ENCODE assay signal across 9 cellular contexts in genomic region chr3:128482857-128483656, GRCh38. TPM values are rescaled to one million over a fixed set of nuclear protein-coding genes. Genes with fewer than 3 reads are reported as not detected.
DNase-seq lines count a peak whose midpoint lies in the region; ATAC-seq and TF ChIP-seq lines count a peak whose summit lies in the region.
"Had no signal": no experiment of that assay in that cellular context is flagged by ENCODE, and none has a peak within 500 bp of the region (broad histone marks: within the 10 kb centered on the region; RNA-seq: fewer than 3 reads in every experiment).

No MANE protein-coding gene starts in this region.

- H3K4me1 Mint-ChIP-seq in CD8-positive, alpha-beta T cell (ENCODE audit: low read depth) = peaks cover 29% of the 10 kb centered on the region

- peaks cover 27% of the 10 kb centered on the region for H3K4me1 ChIP-seq in CD8-positive, alpha-beta T cell (ENCODE audit: insufficient read depth, low read length)
- peaks cover 25% of the 10 kb centered on the region for H3K4me1 ChIP-seq in psoas muscle

- H3K27ac ChIP-seq in CD8-positive, alpha-beta T cell (ENCODE audit: low read depth, low read length) = no peak overlapping the region
- H3K27ac ChIP-seq in RWPE1 (no peak overlapping the region), psoas muscle (peak overlapping the region; percentile 9)

- no peaks in the 10 kb centered on the region for H3K9me3 Mint-ChIP-seq in CD8-positive, alpha-beta T cell

- H3K9me3 ChIP-seq in CD8-positive, alpha-beta T cell (ENCODE audit: low read length) = no peaks in the 10 kb centered on the region
- no peaks in the 10 kb centered on the region for H3K9me3 ChIP-seq in psoas muscle

- no peak for ATAC-seq in CD8-positive, alpha-beta T cell
- ATAC-seq in psoas muscle (peak in 2 of 4 donors; percentile 13 to 35), HG03175 (IDR thresholded peaks at IDR 0.05; ENCODE audit: unreplicated experiment) (no peak), GM18520 (IDR thresholded peaks at IDR 0.05; ENCODE audit: unreplicated experiment) (no peak)

- POLR2A ChIA-PET in CD8-positive, alpha-beta T cell (lab: Charles Lee) = no interaction called here
- POLR2A ChIA-PET in RWPE1 (lab: Yijun Ruan, JAX; ENCODE audit: low non-redundant PET) (no interaction called here), HEK293T (lab: Yijun Ruan, JAX) (no interaction called here)

- H3K27me3 Mint-ChIP-seq in CD8-positive, alpha-beta T cell (ENCODE audit: low read depth) = peaks cover 66% of the 10 kb centered on the region

- no peaks in the 10 kb centered on the region for H3K36me3 ChIP-seq in CD8-positive, alpha-beta T cell (ENCODE audit: insufficient read depth, low read length)
- no peaks in the 10 kb centered on the region for H3K36me3 ChIP-seq in psoas muscle (ENCODE audit: insufficient read depth in 1 of 2, low read depth in 1 of 2)

- peak overlapping the region; percentile 72 for H3K4me3 Mint-ChIP-seq in CD8-positive, alpha-beta T cell

- DNase-seq in CD8-positive, alpha-beta T cell = no peak
- peak; percentile 49 for DNase-seq in RWPE1 (ENCODE audit: low spot score)
- peak; percentile 60 for DNase-seq in fibroblast of the aortic adventitia (ENCODE audit: low read depth)
- peak; percentile 47 to 60 for DNase-seq in psoas muscle
- DNase-seq in HEK293T (ENCODE audit: extremely low spot score) = no peak
- no peak for DNase-seq in stimulated activated CD4-positive, alpha-beta T cell treated with anti-CD3 and anti-CD28 coated beads, Interleukin-4, amount 100 ng/mL, for 24 hours

- 27 to 40% (median 37%) methylated on average over 29 of the region's 29 CpGs for WGBS in psoas muscle, 3 donors

- no peak overlapping the region for H3K27ac Mint-ChIP-seq in CD8-positive, alpha-beta T cell

- no peaks in the 10 kb centered on the region for H3K36me3 Mint-ChIP-seq in CD8-positive, alpha-beta T cell

- intact Hi-C loops in CD8-positive, alpha-beta T cell (cut with DNase I, micrococcal nuclease) = no loop called here
- intact Hi-C loops in psoas muscle (cut with DNase I) = no loop called here

- H3K4me3 ChIP-seq in CD8-positive, alpha-beta T cell (ENCODE audit: low read depth, low read length) = peak overlapping the region; percentile 23
- H3K4me3 ChIP-seq in fibroblast of the aortic adventitia (ENCODE audit: low read depth, low read length) (no peak overlapping the region), psoas muscle (peak overlapping the region; percentile 73)

- CTCF ChIA-PET in CD8-positive, alpha-beta T cell (lab: Charles Lee) = interaction anchor here (1.2 kb wide), 1 partner anchor 14 kb away, joined by 4 read pairs; no protein-coding TSS in a partner anchor
- CTCF ChIA-PET in RWPE1 (lab: Yijun Ruan, JAX) (interaction anchor here (0.6 to 0.9 kb wide), 3 partner anchors 57 to 949 kb away, joined by 3 to 4 read pairs (median 3); no protein-coding TSS in a partner anchor), HEK293T (lab: Yijun Ruan, JAX) (interaction anchor here (1.1 to 1.5 kb wide), 3 partner anchors 45 to 134 kb away, joined by 3 to 5 read pairs (median 5); no protein-coding TSS in a partner anchor)

- TF ChIP-seq CTCF in CD8-positive, alpha-beta T cell (IDR thresholded peaks at IDR 0.05) = no peak
- TF ChIP-seq CTCF in RWPE1 (conservative IDR thresholded peaks at IDR 0.05; ENCODE audit: low read depth) (no peak), fibroblast of the aortic adventitia (IDR thresholded peaks at IDR 0.05; ENCODE audit: insufficient read depth, low read length) (peak; percentile 3), psoas muscle (IDR thresholded peaks at IDR 0.05) (peak; percentile 18)

- H3K27me3 ChIP-seq in CD8-positive, alpha-beta T cell (ENCODE audit: insufficient read depth, low read length) = peaks cover 34% of the 10 kb centered on the region
- H3K27me3 ChIP-seq in psoas muscle (ENCODE audit: insufficient read depth in 3 of 3, low read length in 2 of 3) = peaks cover 0 to 91% (median 55%) of the 10 kb centered on the region in 3 donors

TF ChIP-seq in HEK293T, 16 proteins besides CTCF, POLR2A, EP300 and RAD21:
- TF ChIP-seq ELF4 (IDR thresholded peaks at IDR 0.05) (no peak), FOXM1 (IDR thresholded peaks at IDR 0.05; ENCODE audit: borderline replicate concordance) (no peak), PKNOX1 (IDR thresholded peaks at IDR 0.05) (no peak), SP1 (IDR thresholded peaks at IDR 0.05) (no peak), SUZ12 (IDR thresholded peaks at IDR 0.05) (no peak), ZNF384 (IDR thresholded peaks at IDR 0.05) (no peak), L3MBTL2 (conservative IDR thresholded peaks at IDR 0.05) (no peak), FOXK2 (IDR thresholded peaks at IDR 0.05) (no peak), HDGF (IDR thresholded peaks at IDR 0.05; ENCODE audit: borderline replicate concordance) (no peak), LEF1 (IDR thresholded peaks at IDR 0.05; ENCODE audit: borderline replicate concordance) (no peak), NFRKB (IDR thresholded peaks at IDR 0.05) (no peak)

RNA-seq across cellular contexts. Expression of gene GATA2, which starts 9.9 kb away (rescaled TPM):
- total RNA-seq in CD8-positive, alpha-beta T cell = under 1 TPM; 0.27 to 0.39 TPM
- total RNA-seq in fibroblast of the aortic adventitia (ENCODE audit: low replicate concordance) (5.5 and 9.3 TPM in 2 replicates), psoas muscle (1 to 10 TPM; 5.4 to 8.8 (median 7.1) TPM)
- polyA plus RNA-seq in psoas muscle = 1 to 10 TPM; 4.2 to 7.4 (median 6.5) TPM

RNA-seq across cellular contexts. Expression of gene DNAJB8, which starts 16.4 kb away (rescaled TPM):
- total RNA-seq in CD8-positive, alpha-beta T cell = not detected
- total RNA-seq in fibroblast of the aortic adventitia (ENCODE audit: low replicate concordance) = 0.25 TPM in 1 of 2 replicates, not detected in the other
- total RNA-seq in psoas muscle = not detected
- polyA plus RNA-seq in psoas muscle = not detected
- total RNA-seq: kidney epithelial cell had no signal

Comparison
In these comparisons a context has a peak if more than half of its experiments do, and no peak if none do; other contexts are left out.
1. DNase-seq: peak in RWPE1 (single experiment), fibroblast of the aortic adventitia (single experiment) and psoas muscle (2 of 2); none in CD8-positive, alpha-beta T cell (0 of 7), HEK293T (single experiment) and stimulated activated CD4-positive, alpha-beta T cell treated with anti-CD3 and anti-CD28 coated beads, Interleukin-4, amount 100 ng/mL, for 24 hours (single experiment).
2. CTCF ChIP-seq: peak in fibroblast of the aortic adventitia (single experiment) and psoas muscle (single experiment); none in CD8-positive, alpha-beta T cell (single experiment) and RWPE1 (single experiment).